In the genomic region with DNA sequence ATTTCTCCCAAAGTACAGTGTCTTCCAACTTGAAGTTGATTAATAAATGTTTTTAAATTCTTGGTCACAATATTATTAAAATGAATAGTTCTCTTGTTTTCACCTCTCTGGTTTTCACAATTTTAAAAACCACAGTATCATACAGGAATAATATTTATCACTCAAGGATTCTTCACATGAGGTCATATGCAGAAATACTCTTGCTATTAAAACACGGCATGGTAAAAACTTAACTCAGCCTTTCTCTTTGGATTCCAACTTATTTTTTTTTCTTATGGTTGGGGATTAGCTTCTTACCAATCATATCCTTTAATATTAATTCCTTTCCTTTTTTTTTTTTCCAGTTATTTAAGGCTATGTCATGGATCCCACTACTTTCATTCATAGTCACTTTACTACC, we compare ENCODE assay signal across 12 cellular contexts.
"Had no signal": no experiment of that assay in that cellular context is flagged by ENCODE, and none has a peak within 500 bp of the region (broad histone marks: within the 10 kb centered on the region; RNA-seq: fewer than 3 reads in every experiment).

No MANE protein-coding gene starts in this region.

- H3K9me3 ChIP-seq: ascending aorta, ovary, right lobe of liver had no signal

- H3K36me3 ChIP-seq: ascending aorta, ovary, right lobe of liver had no signal

- H3K27me3 Mint-ChIP-seq: activated naive CD8-positive, alpha-beta T cell treated with anti-CD3 and anti-CD28 coated beads, Interleukin-2, amount 10 ng/mL, durations not matched to agents 7 days and 5 days had no signal

- H3K27ac ChIP-seq: ascending aorta, ovary, right lobe of liver had no signal

- DNase-seq: activated CD4-positive, alpha-beta T cell treated with anti-CD3 and anti-CD28 coated beads, Interleukin-2, amount 50 U/mL, for 1 hour; activated CD8-positive, alpha-beta memory T cell treated with anti-CD3 and anti-CD28 coated beads for 24 hours; activated naive CD8-positive, alpha-beta T cell treated with anti-CD3 and anti-CD28 coated beads, Interleukin-2, amount 10 ng/mL, durations not matched to agents 7 days and 5 days; nephron progenitor cell; ovary; right lobe of liver; stimulated activated CD4-positive, alpha-beta T cell treated with anti-CD3 and anti-CD28 coated beads, Interleukin-12 subunit alpha, Interleukin-12 subunit beta, amount 100 ng/mL, for 4 hours; T-cell; T-helper 9 cell had no signal

- H3K36me3 Mint-ChIP-seq: activated naive CD8-positive, alpha-beta T cell treated with anti-CD3 and anti-CD28 coated beads, Interleukin-2, amount 10 ng/mL, durations not matched to agents 7 days and 5 days; stimulated activated effector memory CD8-positive, alpha-beta T cell treated with anti-CD3 and anti-CD28 coated beads, Interleukin-12 subunit alpha, Interleukin-12 subunit beta, amount 100 ng/mL, for 72 hours had no signal

- H3K4me1 ChIP-seq: ascending aorta, right lobe of liver had no signal

- H3K9me3 Mint-ChIP-seq: activated T-helper 1 cell treated with anti-CD3 and anti-CD28 coated beads, Interleukin-12 subunit alpha, Interleukin-12 subunit beta, Interleukin-2, Interleukin-4 antibody, amounts not matched to agents 30 ng/mL and 10 ng/mL and 1 ng/mL, durations not matched to agents 14 hours and 24 hours and 36 hours; nephron progenitor cell; stimulated activated effector memory CD8-positive, alpha-beta T cell treated with anti-CD3 and anti-CD28 coated beads, Interleukin-12 subunit alpha, Interleukin-12 subunit beta, amount 100 ng/mL, for 72 hours; T-cell had no signal

- H3K27me3 ChIP-seq: ascending aorta, ovary, right lobe of liver had no signal

- ATAC-seq: right lobe of liver; stimulated activated effector memory CD8-positive, alpha-beta T cell treated with anti-CD3 and anti-CD28 coated beads, Interleukin-12 subunit alpha, Interleukin-12 subunit beta, amount 100 ng/mL, for 72 hours; T-cell had no signal

- H3K4me3 ChIP-seq: ascending aorta, ovary, right lobe of liver had no signal

- H3K27ac Mint-ChIP-seq: activated naive CD8-positive, alpha-beta T cell treated with anti-CD3 and anti-CD28 coated beads, Interleukin-2, amount 10 ng/mL, durations not matched to agents 7 days and 5 days; activated T-helper 1 cell treated with anti-CD3 and anti-CD28 coated beads, Interleukin-12 subunit alpha, Interleukin-12 subunit beta, Interleukin-2, Interleukin-4 antibody, amounts not matched to agents 30 ng/mL and 10 ng/mL and 1 ng/mL, durations not matched to agents 14 hours and 24 hours and 36 hours; nephron progenitor cell; stimulated activated effector memory CD8-positive, alpha-beta T cell treated with anti-CD3 and anti-CD28 coated beads, Interleukin-12 subunit alpha, Interleukin-12 subunit beta, amount 100 ng/mL, for 72 hours; T-cell had no signal

- H3K4me3 Mint-ChIP-seq: activated naive CD8-positive, alpha-beta T cell treated with anti-CD3 and anti-CD28 coated beads, Interleukin-2, amount 10 ng/mL, durations not matched to agents 7 days and 5 days; activated T-helper 1 cell treated with anti-CD3 and anti-CD28 coated beads, Interleukin-12 subunit alpha, Interleukin-12 subunit beta, Interleukin-2, Interleukin-4 antibody, amounts not matched to agents 30 ng/mL and 10 ng/mL and 1 ng/mL, durations not matched to agents 14 hours and 24 hours and 36 hours; nephron progenitor cell; stimulated activated effector memory CD8-positive, alpha-beta T cell treated with anti-CD3 and anti-CD28 coated beads, Interleukin-12 subunit alpha, Interleukin-12 subunit beta, amount 100 ng/mL, for 72 hours; T-cell had no signal
